ENCODE assay signal across 8 cellular contexts in the genomic region with DNA sequence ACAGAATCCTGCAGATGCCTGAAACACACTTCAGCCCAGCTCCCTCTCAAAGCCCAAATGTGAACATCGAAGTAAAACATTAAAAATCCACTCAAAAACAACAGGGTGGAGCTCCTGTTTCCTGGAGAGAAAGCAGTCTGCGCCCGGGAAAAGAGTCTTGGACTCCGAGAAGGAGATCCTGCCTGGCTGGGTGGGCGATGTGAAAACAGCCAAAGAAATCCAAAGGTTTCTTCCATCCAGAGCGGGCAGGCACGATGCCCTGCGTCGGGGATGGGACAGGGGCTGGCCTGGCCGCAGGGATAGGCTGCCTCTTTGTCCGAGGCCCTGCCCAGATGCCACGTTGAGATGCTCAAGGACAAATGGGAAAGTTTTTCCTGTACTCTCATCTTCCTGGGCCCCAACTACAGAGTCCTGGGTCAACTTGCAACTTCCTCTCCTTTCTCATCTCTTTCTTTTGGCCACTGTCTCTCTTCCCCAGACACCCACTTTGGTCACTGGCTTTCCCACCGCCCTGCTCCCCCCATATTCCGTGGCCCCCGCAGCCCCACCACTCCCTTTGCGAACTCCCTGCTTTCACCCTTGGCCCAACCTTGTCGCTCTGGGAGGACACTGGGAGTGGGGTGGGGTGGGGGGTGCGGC. TPM values are rescaled to one million over a fixed set of nuclear protein-coding genes. Genes with fewer than 3 reads are reported as not detected.
DNase-seq lines count a peak whose midpoint lies in the region; ATAC-seq, FAIRE-seq and TF ChIP-seq lines count a peak whose summit lies in the region.

No MANE protein-coding gene starts in this region.

- no peaks in the 10 kb centered on the region for H3K9me3 ChIP-seq in left ventricle myocardium inferior (replicated peaks)
- H3K9me3 ChIP-seq in pancreas, result no peaks in the 10 kb centered on the region

- FAIRE-seq in pancreas (lab: Jason Lieb, UNC), result no peak

- H3K27ac ChIP-seq in left ventricle myocardium inferior (replicated peaks) (peak overlapping the region; percentile 98), pancreas (peak overlapping the region; percentile 63 to 91 (median 76))

- H3K36me3 ChIP-seq in left ventricle myocardium inferior, result peaks cover 15% of the 10 kb centered on the region
- peaks cover 0 to 2% (median 0%) of the 10 kb centered on the region in 3 donors for H3K36me3 ChIP-seq in pancreas

- 2 to 3% methylated on average over 18 of the region's 18 CpGs for WGBS in pancreas, 2 donors

- H3K4me1 ChIP-seq in left ventricle myocardium inferior (peaks cover 89% of the 10 kb centered on the region), pancreas (peaks cover 5 to 22% (median 8%) of the 10 kb centered on the region in 3 donors)

- no peak for TF ChIP-seq CTCF in left ventricle myocardium inferior (IDR thresholded peaks at IDR 0.05; ENCODE audit: borderline replicate concordance)
- no peak for TF ChIP-seq CTCF in pancreas (IDR thresholded peaks at IDR 0.05)

- peak; percentile 53 to 69 (median 66) for ATAC-seq in pancreas

- H3K4me3 ChIP-seq in left ventricle myocardium inferior (peak overlapping the region; percentile 89), pancreas (peak overlapping the region; percentile 38 to 83 (median 60))

- intact Hi-C loops in left ventricle myocardium inferior (cut with micrococcal nuclease), result no loop called here
- intact Hi-C loops in pancreas (cut with DNase I), result no loop called here

- H3K27me3 ChIP-seq in left ventricle myocardium inferior (ENCODE audit: low read depth), result no peaks in the 10 kb centered on the region
- H3K27me3 ChIP-seq in pancreas, result no peaks in the 10 kb centered on the region

- DNase-seq in NCI-H524 (lab: John Stamatoyannopoulos, UW) (peak; percentile 15 to 51), NCI-H524 treated with DMSO at 0.1 percent for 48 hours (lab: John Stamatoyannopoulos, UW) (no peak), NCI-H2196 treated with DMSO at 0.1 percent for 48 hours (lab: John Stamatoyannopoulos, UW; ENCODE audit: unreplicated experiment) (peak; percentile 30), anterior cingulate cortex (lab: John Stamatoyannopoulos, UW) (peak in 53 of 58 donors; percentile 25 to 77 (median 57)), left ventricle myocardium inferior (peak; percentile 82), pancreas (peak; percentile 62 to 80 (median 68)), NCI-H128 (lab: John Stamatoyannopoulos, UW; ENCODE audit: unreplicated experiment) (no peak), D341Med (ENCODE audit: low spot score) (no peak)

RNA-seq across cellular contexts. Expression of gene WIPI1, which starts 0.6 kb away (rescaled TPM):
- 89.9 TPM for total RNA-seq in left ventricle myocardium inferior
- total RNA-seq in pancreas, result 10 to 100 TPM; 23.3 to 32.2 (median 27.1) TPM
- 10 to 100 TPM; 14.0 to 15.7 TPM for polyA plus RNA-seq in pancreas

RNA-seq across cellular contexts. Expression of gene PRKAR1A, which starts 55.6 kb away (rescaled TPM):
- total RNA-seq in left ventricle myocardium inferior (733 TPM), pancreas (100 to 1,000 TPM in 2 of 6 donors, 10 to 100 TPM in 4; 63.5 to 137 (median 82.6) TPM)
- polyA plus RNA-seq in pancreas, result 10 to 100 TPM; 22.6 to 72.9 TPM

Comparison
In these comparisons a context has a peak if more than half of its experiments do, and no peak if none do; other contexts are left out.
1. DNase-seq: peak in NCI-H524 (2 of 2), NCI-H2196 treated with DMSO at 0.1 percent for 48 hours (single experiment), anterior cingulate cortex (53 of 58), left ventricle myocardium inferior (single experiment) and pancreas (6 of 6); none in NCI-H524 treated with DMSO at 0.1 percent for 48 hours (single experiment), NCI-H128 (single experiment) and D341Med (single experiment).